ENCODE assay signal across 11 cellular contexts in genomic region chr6:13763740-13764381, GRCh38. TPM values are rescaled to one million over a fixed set of nuclear protein-coding genes. Genes with fewer than 3 reads are reported as not detected.
DNase-seq lines count a peak whose midpoint lies in the region; ATAC-seq and TF ChIP-seq lines count a peak whose summit lies in the region.
"Had no signal": no experiment of that assay in that cellular context is flagged by ENCODE, and none has a peak within 500 bp of the region (broad histone marks: within the 10 kb centered on the region; RNA-seq: fewer than 3 reads in every experiment).

No MANE protein-coding gene starts in this region.

- TF ChIP-seq RAD21 in SK-N-SH (IDR thresholded peaks at IDR 0.05; ENCODE audit: low read length) = no peak

- H3K4me1 ChIP-seq in OCI-LY3 (ENCODE audit: low read length) = peaks cover 47% of the 10 kb centered on the region
- peaks cover 0 to 3% of the 10 kb centered on the region in 2 experiments; a peak in 1 of 4 replicates for H3K4me1 ChIP-seq in SK-N-SH (ENCODE audit: control insufficient read depth in 1 of 2, insufficient read depth in 2 of 2, low read depth in 1 of 2, low read length in 1 of 2)

- CTCF ChIA-PET in SK-N-SH (lab: Yijun Ruan, JAX) = interaction anchor here (0.6 kb wide), 1 partner anchor 135 kb away, joined by 3 read pairs; no protein-coding TSS in a partner anchor

- POLR2A ChIA-PET in SK-N-SH (lab: Yijun Ruan, JAX) = no interaction called here

- H3K27ac Mint-ChIP-seq in natural killer cell treated with Interleukin-12 subunit alpha and Interleukin-12 subunit beta and Interleukin-15 and Interleukin-18, amount 100 ng/mL, for 72 hours = peak overlapping the region; percentile 86 to 94

- no peaks in the 10 kb centered on the region for H4K20me1 ChIP-seq in OCI-LY3 (ENCODE audit: insufficient read depth, low read length)
- no peaks in the 10 kb centered on the region for H4K20me1 ChIP-seq in SK-N-SH (ENCODE audit: insufficient read depth)

- H3K4me1 Mint-ChIP-seq in natural killer cell treated with Interleukin-12 subunit alpha and Interleukin-12 subunit beta and Interleukin-15 and Interleukin-18, amount 100 ng/mL, for 72 hours (ENCODE audit: low read depth in 2 of 2) = peaks cover 52 to 58% of the 10 kb centered on the region in 2 donors

- WGBS in SK-N-SH (ENCODE audit: low lambda C conversion rate) = 86% methylated on average over 5 of the region's 5 CpGs

- peak overlapping the region; percentile 30 for H3K4me3 ChIP-seq in OCI-LY3 (ENCODE audit: low read length)
- H3K4me3 ChIP-seq in SK-N-SH (ENCODE audit: low read depth in 2 of 2, low read length in 1 of 2) = no peak overlapping the region
- H3K4me3 ChIP-seq: breast epithelium had no signal

- H3F3A ChIP-seq in SK-N-SH (replicated peaks; ENCODE audit: insufficient read depth) = no peaks in the 10 kb centered on the region

- H3K36me3 ChIP-seq in OCI-LY3 (replicated peaks; ENCODE audit: low read depth, low read length) = no peaks in the 10 kb centered on the region
- no peaks in the 10 kb centered on the region for H3K36me3 ChIP-seq in SK-N-SH (replicated peaks in 1 of 2; ENCODE audit: control insufficient read depth in 1 of 2, insufficient read depth in 2 of 2, low read length in 1 of 2)
- H3K36me3 ChIP-seq: breast epithelium had no signal

- peak; percentile 75 for DNase-seq in natural killer cell treated with Interleukin-12 subunit alpha and Interleukin-12 subunit beta and Interleukin-15 and Interleukin-18, amount 100 ng/mL, for 72 hours (ENCODE audit: low spot score)
- no peak for DNase-seq in NCI-H1694 treated with DMSO at 0.1 percent for 48 hours (lab: John Stamatoyannopoulos, UW)
- no peak for DNase-seq in COR-L47 (lab: John Stamatoyannopoulos, UW)
- DNase-seq in SK-N-SH = no peak
- DNase-seq: naive thymus-derived CD4-positive, alpha-beta T cell; NCI-H2029 treated with DMSO at 0.1 percent for 48 hours had no signal

- ATAC-seq in GM18502 (IDR thresholded peaks at IDR 0.05; ENCODE audit: poor library complexity, unreplicated experiment) (peak; percentile 74), GM21447 (IDR thresholded peaks at IDR 0.05; ENCODE audit: unreplicated experiment) (peak; percentile 59), HG02678 (IDR thresholded peaks at IDR 0.05; ENCODE audit: unreplicated experiment) (no peak)
- ATAC-seq in natural killer cell treated with Interleukin-12 subunit alpha and Interleukin-12 subunit beta and Interleukin-15 and Interleukin-18, amount 100 ng/mL, for 72 hours = peak; percentile 85 to 87
- ATAC-seq: naive thymus-derived CD4-positive, alpha-beta T cell had no signal

- no peaks in the 10 kb centered on the region for H3K9me3 Mint-ChIP-seq in natural killer cell treated with Interleukin-12 subunit alpha and Interleukin-12 subunit beta and Interleukin-15 and Interleukin-18, amount 100 ng/mL, for 72 hours

- TF ChIP-seq EP300 in SK-N-SH (IDR thresholded peaks at IDR 0.05; ENCODE audit: borderline replicate concordance in 1 of 2, low read depth in 1 of 2, low read length in 1 of 2) = no peak

- TF ChIP-seq CTCF in OCI-LY3 (IDR thresholded peaks at IDR 0.05; ENCODE audit: low read depth, low read length) (no peak), SK-N-SH (IDR thresholded peaks at IDR 0.05) (no peak)

- no peak overlapping the region for H2AFZ ChIP-seq in OCI-LY3 (ENCODE audit: low read depth, low read length)
- no peak overlapping the region for H2AFZ ChIP-seq in SK-N-SH (ENCODE audit: low read depth)

- no peaks in the 10 kb centered on the region for H3K79me2 ChIP-seq in OCI-LY3 (ENCODE audit: low read length)
- H3K79me2 ChIP-seq in SK-N-SH (ENCODE audit: insufficient read depth) = no peaks in the 10 kb centered on the region

- peaks cover 15% of the 10 kb centered on the region for H3K27me3 ChIP-seq in OCI-LY3 (ENCODE audit: low read depth, low read length)
- H3K27me3 ChIP-seq in SK-N-SH (ENCODE audit: insufficient read depth) = no peaks in the 10 kb centered on the region
- H3K27me3 ChIP-seq: breast epithelium had no signal

- H3K9me3 ChIP-seq in OCI-LY3 (ENCODE audit: insufficient read depth, low read length) (no peaks in the 10 kb centered on the region), SK-N-SH (no peaks in the 10 kb centered on the region)
- H3K9me3 ChIP-seq: breast epithelium had no signal

- no peaks in the 10 kb centered on the region for H3K36me3 Mint-ChIP-seq in natural killer cell treated with Interleukin-12 subunit alpha and Interleukin-12 subunit beta and Interleukin-15 and Interleukin-18, amount 100 ng/mL, for 72 hours

- H3K27ac ChIP-seq in OCI-LY3 (ENCODE audit: low read length) = peak overlapping the region; percentile 72
- H3K27ac ChIP-seq in SK-N-SH (ENCODE audit: low read depth in 2 of 2, low read length in 1 of 2) = no peak overlapping the region
- H3K27ac ChIP-seq: breast epithelium had no signal

- H3K4me3 Mint-ChIP-seq in natural killer cell treated with Interleukin-12 subunit alpha and Interleukin-12 subunit beta and Interleukin-15 and Interleukin-18, amount 100 ng/mL, for 72 hours = peak overlapping the region; percentile 90

- H3K4me2 ChIP-seq in OCI-LY3 (ENCODE audit: low read length) (peak overlapping the region; percentile 61), SK-N-SH (no peak overlapping the region)

- H3K9ac ChIP-seq in OCI-LY3 (ENCODE audit: low read length) (no peak overlapping the region), SK-N-SH (no peak overlapping the region)

- H3K9me2 ChIP-seq in SK-N-SH = no peaks in the 10 kb centered on the region

- H3K27me3 Mint-ChIP-seq in natural killer cell treated with Interleukin-12 subunit alpha and Interleukin-12 subunit beta and Interleukin-15 and Interleukin-18, amount 100 ng/mL, for 72 hours = peaks cover 0 to 6% of the 10 kb centered on the region in 2 donors

TF ChIP-seq in SK-N-SH, 30 proteins besides CTCF, POLR2A, EP300 and RAD21:
- TF ChIP-seq REST (IDR thresholded peaks at IDR 0.05; ENCODE audit: low read depth, low read length) (no peak), FOSL2 (IDR thresholded peaks at IDR 0.05; ENCODE audit: borderline replicate concordance, low read depth) (no peak)

RNA-seq across cellular contexts. Expression of gene MCUR1, which starts 50.5 kb away (rescaled TPM):
- total RNA-seq in natural killer cell treated with Interleukin-12 subunit alpha and Interleukin-12 subunit beta and Interleukin-15 and Interleukin-18, amount 100 ng/mL, for 72 hours = 10 to 100 TPM; 23.4 to 42.9 TPM
- 8.3 and 8.6 TPM in 2 replicates for polyA plus RNA-seq in SK-N-SH (2012; rRNA removed)
- 13.4 and 14.3 TPM in 2 replicates for polyA plus RNA-seq in SK-N-SH (2012; cell fraction: cytosol; rRNA removed)
- 3.0 and 5.1 TPM in 2 replicates for polyA plus RNA-seq in SK-N-SH (2012; cell fraction: nucleus; rRNA removed)

RNA-seq across cellular contexts. Expression of gene RANBP9, which starts 52.2 kb away (rescaled TPM):
- 10 to 100 TPM; 49.2 to 61.1 TPM for total RNA-seq in natural killer cell treated with Interleukin-12 subunit alpha and Interleukin-12 subunit beta and Interleukin-15 and Interleukin-18, amount 100 ng/mL, for 72 hours
- 19.9 and 20.4 TPM in 2 replicates for polyA plus RNA-seq in SK-N-SH (2012; rRNA removed)
- 27.5 and 31.5 TPM in 2 replicates for polyA plus RNA-seq in SK-N-SH (2012; cell fraction: cytosol; rRNA removed)
- polyA plus RNA-seq in SK-N-SH (2012; cell fraction: nucleus; rRNA removed) = 14.6 and 34.6 TPM in 2 replicates
